ENCODE assay signal across 8 cellular contexts in genomic region chr10:43137971-43138756, GRCh38. TPM values are rescaled to one million over a fixed set of nuclear protein-coding genes. Genes with fewer than 3 reads are reported as not detected.
DNase-seq lines count a peak whose midpoint lies in the region; ATAC-seq and TF ChIP-seq lines count a peak whose summit lies in the region.

Gene CSGALNACT2, plus strand, starts transcription at chr10:43138445. Its CDS starts 16,705 bp downstream, at chr10:43155150.

- H3K9ac ChIP-seq in colonic mucosa (ENCODE audit: low read depth in 2 of 2, low read length in 2 of 2), result peak within 1 kb of the TSS; percentile 79 to 87

- H3K27ac ChIP-seq in colonic mucosa, result peak within 1 kb of the TSS; percentile 87

- DNase-seq in AG10803 (ENCODE audit: low read depth), result peak; percentile 88
- DNase-seq in NCI-H460 (ENCODE audit: extremely low read depth, low read depth), result peak; percentile 75
- peak; percentile 90 for DNase-seq in activated CD4-positive, alpha-beta T cell treated with anti-CD3 and anti-CD28 coated beads for 48 hours
- DNase-seq in colonic mucosa, result peak; percentile 87
- peak; percentile 82 to 91 for DNase-seq in left colon
- DNase-seq in stimulated activated CD4-positive, alpha-beta T cell treated with anti-CD3 and anti-CD28 coated beads, Interleukin-1b, Interleukin-23, amount 100 ng/mL, for 4 hours (ENCODE audit: low read depth in 2 of 2), result peak; percentile 79 to 84

- no peaks in the 10 kb centered on the region for H3K4me1 ChIP-seq in colonic mucosa

- peak; percentile 76 for ATAC-seq in GM19025 (IDR thresholded peaks at IDR 0.05; ENCODE audit: low read depth, unreplicated experiment)
- ATAC-seq in HG03196 (IDR thresholded peaks at IDR 0.05; ENCODE audit: unreplicated experiment), result peak; percentile 64
- peak; percentile 98 for ATAC-seq in left colon

- no peak for TF ChIP-seq CTCF in AG10803 (conservative IDR thresholded peaks at IDR 0.05; ENCODE audit: low read length)
- no peak for TF ChIP-seq CTCF in colonic mucosa (IDR thresholded peaks at IDR 0.05)

- H3K9me3 ChIP-seq in colonic mucosa, result no peaks in the 10 kb centered on the region

- H3K27me3 ChIP-seq in colonic mucosa, result no peaks in the 10 kb centered on the region

- H3K36me3 ChIP-seq in colonic mucosa, result no peaks in the 10 kb centered on the region

- H3K4me3 ChIP-seq in AG10803 (ENCODE audit: low read length) (peak within 1 kb of the TSS; percentile 89), colonic mucosa (peak within 1 kb of the TSS; percentile 62)

- intact Hi-C loops in colonic mucosa (cut with DNase I) (no loop called here), left colon (cut with DNase I, micrococcal nuclease) (no loop called here)

RNA-seq across cellular contexts. Expression of gene CSGALNACT2, which starts in this region (rescaled TPM):
- total RNA-seq in NCI-H460 (2014; rRNA removed; shearing (Covaris generic)), result 10.9 and 18.1 TPM in 2 replicates
- polyA plus RNA-seq in NCI-H460 (2014; cell fraction: nucleus; rRNA removed), result 8.8 and 9.6 TPM in 2 replicates
- total RNA-seq in colonic mucosa, result 1 to 10 TPM; 3.5 to 8.2 TPM
- total RNA-seq in left colon, result 1 to 10 TPM; 4.7 to 6.7 TPM

Comparison
In these comparisons a context has a peak if more than half of its experiments do, and no peak if none do; other contexts are left out.
1. Peak in every context shown above with its lines: DNase-seq, ATAC-seq, H3K4me3 ChIP-seq and H3K27ac ChIP-seq.